Comparison of ENCODE assay signal across 11 cellular contexts in the genomic region with DNA sequence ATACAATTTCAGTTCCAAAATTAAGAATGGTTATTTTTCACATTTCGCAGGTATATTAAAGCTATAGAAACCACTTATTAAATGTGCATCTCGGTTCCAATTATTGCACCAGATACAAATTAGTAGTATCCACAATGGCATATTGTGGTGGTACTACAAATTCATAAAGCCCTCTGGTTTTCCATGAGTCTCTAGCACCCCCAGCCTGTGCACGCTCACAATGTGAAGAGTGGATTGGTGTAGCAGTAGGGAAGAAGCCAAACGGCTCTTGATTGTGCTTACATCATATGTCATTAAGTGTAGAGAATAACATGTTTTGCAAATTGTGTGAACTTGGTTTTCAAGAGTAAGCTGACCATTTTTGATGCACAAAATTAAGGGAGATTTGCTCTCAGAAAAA. TPM values are rescaled to one million over a fixed set of nuclear protein-coding genes. Genes with fewer than 3 reads are reported as not detected.
DNase-seq lines count a peak whose midpoint lies in the region; ATAC-seq and TF ChIP-seq lines count a peak whose summit lies in the region.
"Had no signal": no experiment of that assay in that cellular context is flagged by ENCODE, and none has a peak within 500 bp of the region (broad histone marks: within the 10 kb centered on the region; RNA-seq: fewer than 3 reads in every experiment).

No MANE protein-coding gene starts in this region.

- H3K4me3 ChIP-seq in BE2C (ENCODE audit: low read depth, low read length): peak overlapping the region; percentile 91
- peak overlapping the region; percentile 62 for H3K4me3 ChIP-seq in LNCaP clone FGC (ENCODE audit: low read depth, low read length)
- H3K4me3 ChIP-seq in iPS-20b (ENCODE audit: low read length): peak overlapping the region; percentile 77
- H3K4me3 ChIP-seq: K562 had no signal

- H3K9me3 ChIP-seq in BE2C (no peaks in the 10 kb centered on the region), iPS-20b (ENCODE audit: insufficient read depth, low read depth, low read length) (no peaks in the 10 kb centered on the region)

- peak overlapping the region; percentile 73; the same call in 1 of the 2 replicates for H3K9ac ChIP-seq in iPS-20b (ENCODE audit: low read depth, low read length)

- peaks cover 7% of the 10 kb centered on the region for H3K4me1 ChIP-seq in BE2C
- H3K4me1 ChIP-seq in iPS-20b (ENCODE audit: insufficient read depth, low read length): peaks cover 13% of the 10 kb centered on the region; the same call in 1 of the 2 replicates

- no peak for ATAC-seq in HG02759 (IDR thresholded peaks at IDR 0.05; ENCODE audit: unreplicated experiment)
- ATAC-seq: K562 had no signal

- TF ChIP-seq CTCF in BE2C (IDR thresholded peaks at IDR 0.05; ENCODE audit: low read depth, low read length): peak; percentile 37
- peak; percentile 28; the same call in 1 of the 2 replicates for TF ChIP-seq CTCF in LNCaP clone FGC (IDR thresholded peaks at IDR 0.05; ENCODE audit: control insufficient read depth, extremely low read depth, insufficient read depth)

- DNase-seq in BE2C (peak; percentile 48), LNCaP clone FGC (ENCODE audit: low read depth) (no peak), SHP77 treated with DMSO at 0.1 percent for 48 hours (lab: John Stamatoyannopoulos, UW) (peak; percentile 63), HPDE6-E6E7 (ENCODE audit: extremely low spot score) (no peak)
- DNase-seq in activated effector memory CD4-positive, alpha-beta T cell treated with Interleukin-2 at 50 U/mL for 16 hours: no peak
- no peak for DNase-seq in stimulated activated naive CD4-positive, alpha-beta T cell (lab: John Stamatoyannopoulos, UW)
- DNase-seq: activated naive CD4-positive, alpha-beta T cell treated with anti-CD3 and anti-CD28 coated beads, Interleukin-2, amount 50 U/mL, for 16 hours; CD4-positive, CD25-positive, alpha-beta regulatory T cell had no signal

- H3K27ac ChIP-seq in iPS-20b (ENCODE audit: low read length): no peak overlapping the region

- H3K27me3 ChIP-seq in BE2C: no peaks in the 10 kb centered on the region
- peaks cover 41% of the 10 kb centered on the region for H3K27me3 ChIP-seq in iPS-20b (ENCODE audit: insufficient read depth, low read length)

- H3K36me3 ChIP-seq in BE2C: no peaks in the 10 kb centered on the region
- no peaks in the 10 kb centered on the region for H3K36me3 ChIP-seq in iPS-20b (ENCODE audit: insufficient read depth, low read depth, low read length)

RNA-seq across cellular contexts. Expression of gene BRINP3, which starts 1.9 kb away (rescaled TPM):
- 1.3 TPM for polyA plus RNA-seq in BE2C (2012; ENCODE audit: insufficient read depth, insufficient read length, low read depth)
- polyA plus RNA-seq: CD4-positive, CD25-positive, alpha-beta regulatory T cell had no signal

Comparison
In these comparisons a context has a peak if more than half of its experiments do, and no peak if none do; other contexts are left out.
1. DNase-seq: peak in BE2C (single experiment) and SHP77 treated with DMSO at 0.1 percent for 48 hours (single experiment); none in LNCaP clone FGC (single experiment), activated effector memory CD4-positive, alpha-beta T cell treated with Interleukin-2 at 50 U/mL for 16 hours (single experiment), stimulated activated naive CD4-positive, alpha-beta T cell (0 of 6) and HPDE6-E6E7 (single experiment).
2. Peak in every context shown above with its lines, with median percentiles within 50 percentile points of each other: H3K4me3 ChIP-seq.